Comparison of ENCODE assay signal across 26 cellular contexts in genomic region chr1:240466509-240466908, GRCh38.
"Had no signal": no experiment of that assay in that cellular context is flagged by ENCODE, and none has a peak within 500 bp of the region (broad histone marks: within the 10 kb centered on the region; RNA-seq: fewer than 3 reads in every experiment).

No MANE protein-coding gene starts in this region.

- H3K36me3 ChIP-seq: ascending aorta, SJSA1 had no signal

- H3K27me3 ChIP-seq: ascending aorta, body of pancreas, SJSA1 had no signal

- ATAC-seq: activated CD8-positive, alpha-beta memory T cell treated with anti-CD3 and anti-CD28 coated beads, Interleukin-2, amount 10 ng/mL, durations not matched to agents 7 days and 5 days; activated naive CD4-positive, alpha-beta T cell treated with anti-CD3 and anti-CD28 coated beads, Interleukin-2, amount 50 U/mL, for 72 hours; activated naive CD8-positive, alpha-beta T cell treated with anti-CD3 and anti-CD28 coated beads, Interleukin-2, amount 50 U/mL, for 24 hours; activated T-cell treated with anti-CD3 and anti-CD28 coated beads, Interleukin-2, amount 50 U/mL, for 4 hours; body of pancreas; PC-3; T-helper 17 cell had no signal

- DNase-seq: activated CD4-positive, alpha-beta T cell treated with anti-CD3 and anti-CD28 coated beads, Interleukin-2, amount 10 ng/mL, durations not matched to agents 24 days and 14 days; activated CD4-positive, alpha-beta T cell treated with anti-CD3 and anti-CD28 coated beads, Interleukin-2, amount 50 U/mL, for 48 hours; activated CD4-positive, CD25-positive, alpha-beta regulatory T cell treated with anti-CD3 and anti-CD28 coated beads, Interleukin-2, amount 50 U/mL, for 72 hours; activated CD8-positive, alpha-beta memory T cell treated with anti-CD3 and anti-CD28 coated beads, Interleukin-2, amount 10 ng/mL, durations not matched to agents 7 days and 5 days; activated effector memory CD4-positive, alpha-beta T cell treated with anti-CD3 and anti-CD28 coated beads, Interleukin-2, amount 50 U/mL, for 16 hours; activated naive CD4-positive, alpha-beta T cell treated with Interleukin-2 at 50 U/mL for 16 hours; activated naive CD8-positive, alpha-beta T cell treated with anti-CD3 and anti-CD28 coated beads, Interleukin-2, amount 50 U/mL, for 24 hours; activated T-cell treated with anti-CD3 and anti-CD28 coated beads, Interleukin-2, amount 50 U/mL, for 4 hours; amniotic stem cell; body of pancreas; central memory CD4-positive, alpha-beta T cell; Kasumi-1; NCI-H1105 treated with DMSO at 0.1 percent for 48 hours; NCI-H1436 treated with DMSO at 0.1 percent for 48 hours; NCI-H187; NCI-H2081; NCI-H510A treated with DMSO at 0.1 percent for 48 hours; NCI-H69; PC-3; SHP77; T-helper 17 cell; T-helper 9 cell had no signal

- H3K27ac ChIP-seq: ascending aorta, body of pancreas, SJSA1 had no signal

- FAIRE-seq: bronchial epithelial cell had no signal

- H3K9me3 ChIP-seq: ascending aorta, body of pancreas, SJSA1 had no signal

- H3K4me1 ChIP-seq: ascending aorta, body of pancreas had no signal

- H3K4me3 ChIP-seq: ascending aorta, body of pancreas, SJSA1 had no signal
